ENCODE assay signal across 13 cellular contexts in the genomic region with DNA sequence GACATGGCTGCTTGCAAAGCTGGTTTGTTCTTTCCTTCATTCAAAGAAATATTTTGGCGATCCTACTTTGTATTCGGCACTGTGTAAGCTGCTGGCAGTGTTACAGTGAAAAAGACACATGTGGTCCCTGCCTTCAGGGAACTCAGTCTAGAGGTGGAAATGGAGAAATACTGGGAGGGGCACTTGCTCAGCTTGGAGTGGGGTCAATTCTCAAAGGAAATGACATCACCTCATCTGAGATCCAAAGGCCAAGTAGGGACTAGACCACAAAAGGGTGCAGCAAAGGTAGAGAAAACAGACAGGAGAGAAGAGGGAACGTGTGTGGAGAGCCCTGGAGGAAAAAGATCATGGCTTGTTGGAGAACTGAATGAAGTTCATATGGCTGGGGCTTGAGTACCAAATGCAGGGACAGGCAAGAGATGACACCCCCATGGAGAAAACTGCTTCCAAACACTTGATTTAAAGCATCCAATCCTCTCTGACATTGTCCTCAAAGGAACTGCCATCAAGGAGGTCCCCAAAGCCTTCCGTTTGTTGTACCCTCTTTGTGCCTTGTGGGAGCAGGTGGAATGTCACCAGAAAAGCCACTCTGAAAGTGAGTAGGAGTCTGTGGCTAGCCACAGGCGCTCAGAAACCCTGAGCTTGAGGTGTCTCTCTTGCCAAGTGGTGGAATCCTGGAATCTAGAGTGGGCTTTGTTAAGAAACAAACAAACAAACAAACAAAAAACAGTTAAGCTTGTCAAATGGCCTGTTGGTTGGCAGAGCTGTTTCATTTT. TPM values are rescaled to one million over a fixed set of nuclear protein-coding genes. Genes with fewer than 3 reads are reported as not detected.
DNase-seq lines count a peak whose midpoint lies in the region; ATAC-seq and TF ChIP-seq lines count a peak whose summit lies in the region.
"Had no signal": no experiment of that assay in that cellular context is flagged by ENCODE, and none has a peak within 500 bp of the region (broad histone marks: within the 10 kb centered on the region; RNA-seq: fewer than 3 reads in every experiment).

No MANE protein-coding gene starts in this region.

- peak overlapping the region in 1 of 2 donors; percentile 26 for H3K4me3 ChIP-seq in foreskin fibroblast (ENCODE audit: low read depth in 1 of 2, low read length in 2 of 2)
- no peak overlapping the region for H3K4me3 ChIP-seq in suprapubic skin

- no peak overlapping the region for H3K27ac Mint-ChIP-seq in activated CD4-positive, alpha-beta memory T cell treated with anti-CD3 and anti-CD28 coated beads for 36 hours
- H3K27ac Mint-ChIP-seq in activated CD4-positive, alpha-beta memory T cell treated with anti-CD3 and anti-CD28 coated beads, Interleukin-2, amount 10 ng/mL, durations not matched to agents 7 days and 5 days = no peak overlapping the region
- peak overlapping the region; percentile 88 for H3K27ac Mint-ChIP-seq in T-cell
- H3K27ac Mint-ChIP-seq in activated naive CD4-positive, alpha-beta T cell treated with anti-CD3 and anti-CD28 coated beads for 36 hours = no peak overlapping the region
- H3K27ac Mint-ChIP-seq: B cell had no signal

- 41% methylated on average over 5 of the region's 5 CpGs for WGBS in suprapubic skin

- intact Hi-C loops in activated CD4-positive, alpha-beta memory T cell treated with anti-CD3 and anti-CD28 coated beads for 36 hours (cut with micrococcal nuclease) = no loop called here
- intact Hi-C loops in activated naive CD4-positive, alpha-beta T cell treated with anti-CD3 and anti-CD28 coated beads for 36 hours (cut with micrococcal nuclease) = no loop called here

- H3K36me3 Mint-ChIP-seq in activated CD4-positive, alpha-beta memory T cell treated with anti-CD3 and anti-CD28 coated beads for 36 hours = peaks cover 68% of the 10 kb centered on the region
- H3K36me3 Mint-ChIP-seq in activated CD4-positive, alpha-beta memory T cell treated with anti-CD3 and anti-CD28 coated beads, Interleukin-2, amount 10 ng/mL, durations not matched to agents 7 days and 5 days (ENCODE audit: low read depth) = peaks cover 39% of the 10 kb centered on the region
- H3K36me3 Mint-ChIP-seq in T-cell = peaks cover 56% of the 10 kb centered on the region
- peaks cover 45% of the 10 kb centered on the region for H3K36me3 Mint-ChIP-seq in activated naive CD4-positive, alpha-beta T cell treated with anti-CD3 and anti-CD28 coated beads for 36 hours (ENCODE audit: low read depth)

- no peaks in the 10 kb centered on the region for H3K27me3 ChIP-seq in suprapubic skin

- peak overlapping the region; percentile 39 for H3K27ac ChIP-seq in suprapubic skin

- DNase-seq in activated CD4-positive, alpha-beta memory T cell treated with anti-CD3 and anti-CD28 coated beads for 36 hours = peak; percentile 40
- no peak for DNase-seq in activated CD4-positive, alpha-beta memory T cell treated with anti-CD3 and anti-CD28 coated beads, Interleukin-2, amount 10 ng/mL, durations not matched to agents 7 days and 5 days
- no peak for DNase-seq in T-cell
- DNase-seq in foreskin fibroblast = peak; percentile 56 to 85
- no peak for DNase-seq in suprapubic skin (ENCODE audit: low spot score in 2 of 2)
- DNase-seq in activated naive CD4-positive, alpha-beta T cell treated with anti-CD3 and anti-CD28 coated beads for 36 hours = no peak
- DNase-seq in DMS114 treated with DMSO at 0.1 percent for 48 hours (lab: John Stamatoyannopoulos, UW; ENCODE audit: unreplicated experiment) = no peak
- DNase-seq: activated CD8-positive, alpha-beta memory T cell treated with anti-CD3 and anti-CD28 coated beads, Interleukin-2, amount 50 U/mL, for 4 hours; foreskin melanocyte had no signal

- H3K4me3 Mint-ChIP-seq in activated CD4-positive, alpha-beta memory T cell treated with anti-CD3 and anti-CD28 coated beads for 36 hours = no peak overlapping the region
- no peak overlapping the region for H3K4me3 Mint-ChIP-seq in activated CD4-positive, alpha-beta memory T cell treated with anti-CD3 and anti-CD28 coated beads, Interleukin-2, amount 10 ng/mL, durations not matched to agents 7 days and 5 days
- peak overlapping the region in 1 of 3 donors; percentile 16 for H3K4me3 Mint-ChIP-seq in T-cell
- H3K4me3 Mint-ChIP-seq in activated naive CD4-positive, alpha-beta T cell treated with anti-CD3 and anti-CD28 coated beads for 36 hours = no peak overlapping the region
- H3K4me3 Mint-ChIP-seq: B cell; stimulated activated naive CD8-positive, alpha-beta T cell treated with anti-CD3 and anti-CD28 coated beads, Interleukin-15, Interleukin-2, amounts not matched to agents 100 ng/mL and 50 ng/mL, for 24 hours had no signal

- H3K36me3 ChIP-seq in suprapubic skin = peaks cover 45% of the 10 kb centered on the region

- no peaks in the 10 kb centered on the region for H3K9me3 Mint-ChIP-seq in activated CD4-positive, alpha-beta memory T cell treated with anti-CD3 and anti-CD28 coated beads for 36 hours
- no peaks in the 10 kb centered on the region for H3K9me3 Mint-ChIP-seq in activated CD4-positive, alpha-beta memory T cell treated with anti-CD3 and anti-CD28 coated beads, Interleukin-2, amount 10 ng/mL, durations not matched to agents 7 days and 5 days
- no peaks in the 10 kb centered on the region for H3K9me3 Mint-ChIP-seq in T-cell
- H3K9me3 Mint-ChIP-seq in activated naive CD4-positive, alpha-beta T cell treated with anti-CD3 and anti-CD28 coated beads for 36 hours = no peaks in the 10 kb centered on the region
- H3K9me3 Mint-ChIP-seq: stimulated activated naive CD8-positive, alpha-beta T cell treated with anti-CD3 and anti-CD28 coated beads, Interleukin-15, Interleukin-2, amounts not matched to agents 100 ng/mL and 50 ng/mL, for 24 hours had no signal

- POLR2A ChIA-PET in activated CD4-positive, alpha-beta memory T cell treated with anti-CD3 and anti-CD28 coated beads for 36 hours (lab: Charles Lee) = interaction anchor here (0.7 to 1.0 kb wide), 2 partner anchors 9 to 17 kb away, joined by 3 read pairs; no protein-coding TSS in a partner anchor
- POLR2A ChIA-PET in activated CD4-positive, alpha-beta memory T cell treated with anti-CD3 and anti-CD28 coated beads, Interleukin-2, amount 10 ng/mL, durations not matched to agents 7 days and 5 days (lab: Charles Lee) = no interaction called here
- POLR2A ChIA-PET in T-cell (lab: Charles Lee) = no interaction called here

- CTCF ChIA-PET in activated CD4-positive, alpha-beta memory T cell treated with anti-CD3 and anti-CD28 coated beads for 36 hours (lab: Charles Lee) = interaction anchor here (1.2 to 1.6 kb wide), 5 partner anchors 9 to 109 kb away, joined by 3 to 8 read pairs (median 5); no protein-coding TSS in a partner anchor
- CTCF ChIA-PET in activated CD4-positive, alpha-beta memory T cell treated with anti-CD3 and anti-CD28 coated beads, Interleukin-2, amount 10 ng/mL, durations not matched to agents 7 days and 5 days (lab: Charles Lee) = interaction anchor here (0.8 to 0.9 kb wide), 2 partner anchors 11 to 109 kb away, joined by 3 to 5 read pairs; no protein-coding TSS in a partner anchor
- CTCF ChIA-PET in T-cell (lab: Charles Lee) = no interaction called here
- CTCF ChIA-PET in activated naive CD4-positive, alpha-beta T cell treated with anti-CD3 and anti-CD28 coated beads for 36 hours (lab: Charles Lee) = interaction anchor here (0.6 to 0.9 kb wide), 4 partner anchors 19 to 763 kb away, joined by 3 to 6 read pairs (median 3); no protein-coding TSS in a partner anchor

- H3K9me3 ChIP-seq in suprapubic skin = no peaks in the 10 kb centered on the region

- peaks cover 19% of the 10 kb centered on the region for H3K4me1 Mint-ChIP-seq in activated CD4-positive, alpha-beta memory T cell treated with anti-CD3 and anti-CD28 coated beads for 36 hours (ENCODE audit: low read depth)
- peaks cover 20% of the 10 kb centered on the region for H3K4me1 Mint-ChIP-seq in activated CD4-positive, alpha-beta memory T cell treated with anti-CD3 and anti-CD28 coated beads, Interleukin-2, amount 10 ng/mL, durations not matched to agents 7 days and 5 days
- peaks cover 24 to 27% (median 25%) of the 10 kb centered on the region in 3 donors for H3K4me1 Mint-ChIP-seq in T-cell
- peaks cover 24% of the 10 kb centered on the region for H3K4me1 Mint-ChIP-seq in activated naive CD4-positive, alpha-beta T cell treated with anti-CD3 and anti-CD28 coated beads for 36 hours (ENCODE audit: low read depth)
- H3K4me1 Mint-ChIP-seq: B cell had no signal

- peaks cover 21% of the 10 kb centered on the region for H3K4me1 ChIP-seq in suprapubic skin

- TF ChIP-seq EP300 in suprapubic skin (IDR thresholded peaks at IDR 0.05) = no peak

- ATAC-seq in T-cell (replicated peaks in 1 of 4) (no peak), HG03520 (IDR thresholded peaks at IDR 0.05; ENCODE audit: unreplicated experiment) (no peak)

- TF ChIP-seq CTCF in foreskin fibroblast (IDR thresholded peaks at IDR 0.05; ENCODE audit: low read depth, low read length) (no peak), suprapubic skin (IDR thresholded peaks at IDR 0.05) (no peak)

- peaks cover 4% of the 10 kb centered on the region for H3K27me3 Mint-ChIP-seq in activated CD4-positive, alpha-beta memory T cell treated with anti-CD3 and anti-CD28 coated beads for 36 hours
- H3K27me3 Mint-ChIP-seq in activated CD4-positive, alpha-beta memory T cell treated with anti-CD3 and anti-CD28 coated beads, Interleukin-2, amount 10 ng/mL, durations not matched to agents 7 days and 5 days = peaks cover 39% of the 10 kb centered on the region
- H3K27me3 Mint-ChIP-seq in T-cell = no peaks in the 10 kb centered on the region
- no peaks in the 10 kb centered on the region for H3K27me3 Mint-ChIP-seq in activated naive CD4-positive, alpha-beta T cell treated with anti-CD3 and anti-CD28 coated beads for 36 hours (ENCODE audit: low read depth)
- H3K27me3 Mint-ChIP-seq: B cell had no signal

- no peak for TF ChIP-seq POLR2A in suprapubic skin (IDR thresholded peaks at IDR 0.05)

RNA-seq across cellular contexts. Expression of a gene that starts 48.3 kb away (rescaled TPM):
- not detected for total RNA-seq in activated CD4-positive, alpha-beta memory T cell treated with anti-CD3 and anti-CD28 coated beads for 36 hours
- not detected for total RNA-seq in activated CD4-positive, alpha-beta memory T cell treated with anti-CD3 and anti-CD28 coated beads, Interleukin-2, amount 10 ng/mL, durations not matched to agents 7 days and 5 days
- total RNA-seq in T-cell = not detected
- 1 to 10 TPM in 3 of 4 donors, under 1 TPM in 1; 0.72 to 2.6 (median 2.0) TPM for total RNA-seq in suprapubic skin
- total RNA-seq in activated naive CD4-positive, alpha-beta T cell treated with anti-CD3 and anti-CD28 coated beads for 36 hours = not detected
- total RNA-seq: B cell had no signal

RNA-seq across cellular contexts. Expression of a gene that starts 48.4 kb away (rescaled TPM):
- under 1 TPM in 1 of 2 experiments, not detected in 1; 0.07 TPM for total RNA-seq in activated CD4-positive, alpha-beta memory T cell treated with anti-CD3 and anti-CD28 coated beads for 36 hours
- total RNA-seq in activated CD4-positive, alpha-beta memory T cell treated with anti-CD3 and anti-CD28 coated beads, Interleukin-2, amount 10 ng/mL, durations not matched to agents 7 days and 5 days = not detected
- total RNA-seq in T-cell (under 1 TPM in 3 of 5 donors, not detected in 2; 0.06 to 0.07 (median 0.06) TPM), suprapubic skin (1 to 10 TPM; 2.0 to 7.3 (median 4.8) TPM)
- total RNA-seq in activated naive CD4-positive, alpha-beta T cell treated with anti-CD3 and anti-CD28 coated beads for 36 hours = not detected
- total RNA-seq: B cell, OCI-LY7 had no signal

RNA-seq across cellular contexts. Expression of a gene that starts 48.6 kb away (rescaled TPM):
- total RNA-seq in activated CD4-positive, alpha-beta memory T cell treated with anti-CD3 and anti-CD28 coated beads for 36 hours = 10 to 100 TPM; 30.2 to 30.5 TPM
- 10 to 100 TPM; 15.7 to 16.0 TPM for total RNA-seq in activated CD4-positive, alpha-beta memory T cell treated with anti-CD3 and anti-CD28 coated beads, Interleukin-2, amount 10 ng/mL, durations not matched to agents 7 days and 5 days
- total RNA-seq in T-cell (10 to 100 TPM; 76.0 to 87.9 (median 80.8) TPM), suprapubic skin (10 to 100 TPM; 16.1 to 22.9 (median 20.8) TPM)
- total RNA-seq in activated naive CD4-positive, alpha-beta T cell treated with anti-CD3 and anti-CD28 coated beads for 36 hours = 10 to 100 TPM; 17.3 to 25.9 TPM
- total RNA-seq: OCI-LY7 had no signal

Comparison
In these comparisons a context has a peak if more than half of its experiments do, and no peak if none do; other contexts are left out.
1. DNase-seq: peak in activated CD4-positive, alpha-beta memory T cell treated with anti-CD3 and anti-CD28 coated beads for 36 hours (single experiment) and foreskin fibroblast (2 of 2); none in activated CD4-positive, alpha-beta memory T cell treated with anti-CD3 and anti-CD28 coated beads, Interleukin-2, amount 10 ng/mL, durations not matched to agents 7 days and 5 days (single experiment), T-cell (0 of 34), suprapubic skin (0 of 2), activated naive CD4-positive, alpha-beta T cell treated with anti-CD3 and anti-CD28 coated beads for 36 hours (single experiment) and DMS114 treated with DMSO at 0.1 percent for 48 hours (single experiment).
2. H3K27ac Mint-ChIP-seq: peak in T-cell (2 of 2); none in activated CD4-positive, alpha-beta memory T cell treated with anti-CD3 and anti-CD28 coated beads for 36 hours (single experiment), activated CD4-positive, alpha-beta memory T cell treated with anti-CD3 and anti-CD28 coated beads, Interleukin-2, amount 10 ng/mL, durations not matched to agents 7 days and 5 days (single experiment) and activated naive CD4-positive, alpha-beta T cell treated with anti-CD3 and anti-CD28 coated beads for 36 hours (single experiment).
3. CTCF ChIA-PET loops: an anchor here in activated CD4-positive, alpha-beta memory T cell treated with anti-CD3 and anti-CD28 coated beads for 36 hours (1.2 to 1.6 kb wide), activated CD4-positive, alpha-beta memory T cell treated with anti-CD3 and anti-CD28 coated beads, Interleukin-2, amount 10 ng/mL, durations not matched to agents 7 days and 5 days (0.8 to 0.9 kb wide) and activated naive CD4-positive, alpha-beta T cell treated with anti-CD3 and anti-CD28 coated beads for 36 hours (0.6 to 0.9 kb wide); none called in T-cell.